Comparison of ENCODE assay signal across 11 cellular contexts in the genomic region with DNA sequence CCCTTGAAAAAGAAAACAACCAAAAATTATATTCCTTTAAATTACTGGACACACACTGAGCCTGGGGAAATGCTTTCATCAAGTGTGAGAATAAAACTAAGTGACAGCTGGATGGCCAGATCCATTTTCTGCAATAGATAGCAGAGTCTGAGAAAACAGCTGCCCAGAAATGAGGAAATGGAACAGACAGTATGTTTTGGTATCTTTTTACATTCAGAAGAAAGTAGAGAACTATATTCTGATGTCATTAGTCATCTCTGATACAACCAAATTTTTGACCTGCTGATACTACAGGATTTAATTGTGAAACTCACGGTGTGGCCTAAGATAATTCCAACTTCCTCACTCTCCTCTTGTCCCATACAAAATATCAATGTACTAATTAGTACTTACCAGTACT.
DNase-seq lines count a peak whose midpoint lies in the region; ATAC-seq and TF ChIP-seq lines count a peak whose summit lies in the region.
"Had no signal": no experiment of that assay in that cellular context is flagged by ENCODE, and none has a peak within 500 bp of the region (broad histone marks: within the 10 kb centered on the region; RNA-seq: fewer than 3 reads in every experiment).

No MANE protein-coding gene starts in this region.

- H3K4me1 Mint-ChIP-seq in osteocyte (ENCODE audit: unreplicated experiment): peaks cover 61% of the 10 kb centered on the region

- DNase-seq in RPMI8226 (peak; percentile 25), osteocyte (ENCODE audit: extremely low spot score, unreplicated experiment) (no peak), erythroblast (lab: John Stamatoyannopoulos, UW) (no peak), HT-29 (ENCODE audit: low spot score) (no peak)
- no peak for DNase-seq in stimulated activated CD4-positive, alpha-beta T cell treated with anti-CD3 and anti-CD28 coated beads, Interleukin-2, amount 100 ng/mL, for 24 hours
- DNase-seq: heart left ventricle; stimulated activated naive B cell treated with anti-CD40 and anti-IgM and Interleukin-4, amounts not matched to agents 10 μg/mL and 1 μg/mL and 100 μg/mL, for 72 hours had no signal

- ATAC-seq in GM19328 (IDR thresholded peaks at IDR 0.05; ENCODE audit: unreplicated experiment) (peak; percentile 72), HG02938 (IDR thresholded peaks at IDR 0.05; ENCODE audit: unreplicated experiment) (peak; percentile 90), GM21825 (IDR thresholded peaks at IDR 0.05; ENCODE audit: unreplicated experiment) (no peak)

- peak overlapping the region; percentile 80 for H3K27ac Mint-ChIP-seq in osteocyte (ENCODE audit: unreplicated experiment)
- H3K27ac Mint-ChIP-seq: stimulated activated naive B cell treated with anti-CD40 and anti-IgM and Interleukin-4, amounts not matched to agents 10 μg/mL and 1 μg/mL and 100 μg/mL, for 72 hours; T-helper 1 cell treated with Interleukin-12 subunit alpha and Interleukin-12 subunit beta and Interleukin-4 antibody, amounts not matched to agents 30 μg/mL and 1 μg/mL, for 36 hours had no signal

- no peak for TF ChIP-seq POLR2A in erythroblast (IDR thresholded peaks at IDR 0.05; ENCODE audit: low read length)

- TF ChIP-seq CTCF in osteocyte (IDR thresholded peaks at IDR 0.05): no peak

- H3K9me3 Mint-ChIP-seq in osteocyte (ENCODE audit: unreplicated experiment): no peaks in the 10 kb centered on the region
- H3K9me3 Mint-ChIP-seq: stimulated activated naive B cell treated with anti-CD40 and anti-IgM and Interleukin-4, amounts not matched to agents 10 μg/mL and 1 μg/mL and 100 μg/mL, for 72 hours; T-helper 1 cell treated with Interleukin-12 subunit alpha and Interleukin-12 subunit beta and Interleukin-4 antibody, amounts not matched to agents 30 μg/mL and 1 μg/mL, for 36 hours had no signal

- H3K36me3 Mint-ChIP-seq in osteocyte (ENCODE audit: unreplicated experiment): peaks cover 9% of the 10 kb centered on the region
- H3K36me3 Mint-ChIP-seq: stimulated activated naive B cell treated with anti-CD40 and anti-IgM and Interleukin-4, amounts not matched to agents 10 μg/mL and 1 μg/mL and 100 μg/mL, for 72 hours had no signal

- no peaks in the 10 kb centered on the region for H3K27me3 Mint-ChIP-seq in osteocyte (ENCODE audit: unreplicated experiment)

- H3K4me3 Mint-ChIP-seq in osteocyte (ENCODE audit: unreplicated experiment): no peak overlapping the region
- H3K4me3 Mint-ChIP-seq: stimulated activated naive B cell treated with anti-CD40 and anti-IgM and Interleukin-4, amounts not matched to agents 10 μg/mL and 1 μg/mL and 100 μg/mL, for 72 hours; T-helper 1 cell treated with Interleukin-12 subunit alpha and Interleukin-12 subunit beta and Interleukin-4 antibody, amounts not matched to agents 30 μg/mL and 1 μg/mL, for 36 hours had no signal
